Comparison of ENCODE assay signal across 16 cellular contexts in the genomic region with DNA sequence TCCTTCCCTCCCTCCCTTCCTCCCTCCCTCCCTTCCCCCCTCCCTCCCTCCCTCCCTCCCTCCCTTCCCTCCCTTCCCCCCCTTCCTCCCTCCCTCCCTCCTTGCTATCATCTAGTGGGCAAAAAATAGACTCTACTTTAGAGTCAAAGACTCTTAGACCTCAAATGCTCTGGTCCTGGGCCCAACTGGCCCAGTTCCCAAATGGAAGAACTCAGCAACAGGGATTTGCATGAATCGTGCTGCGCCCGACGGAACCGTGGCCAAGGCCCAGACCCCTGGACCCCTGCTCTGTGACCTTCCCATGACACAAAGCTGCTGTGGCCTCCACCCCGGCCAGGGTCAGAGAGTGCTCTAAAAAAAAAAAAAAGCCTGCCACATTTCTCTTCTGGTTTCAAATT.
"Had no signal": no experiment of that assay in that cellular context is flagged by ENCODE, and none has a peak within 500 bp of the region (broad histone marks: within the 10 kb centered on the region; RNA-seq: fewer than 3 reads in every experiment).

No MANE protein-coding gene starts in this region.

- H3K27ac ChIP-seq: skin epidermis, tibial nerve had no signal

- ATAC-seq: activated T-helper 17 cell treated with anti-CD3 and anti-CD28 coated beads, Interleukin-2, amount 50 U/mL, for 72 hours; mucosa of descending colon; natural killer cell; SK-N-SH treated with all-trans-retinoic acid at 6 μM for 48 hours; stimulated activated effector memory CD8-positive, alpha-beta T cell treated with anti-CD3 and anti-CD28 coated beads, Interleukin-12 subunit alpha, Interleukin-12 subunit beta, amount 100 ng/mL, for 72 hours had no signal

- H3K36me3 ChIP-seq: tibial nerve had no signal

- H3K27ac Mint-ChIP-seq: activated CD4-positive, alpha-beta T cell treated with anti-CD3 and anti-CD28 coated beads, Interleukin-2, amount 10 ng/mL, durations not matched to agents 24 days and 14 days; activated naive CD4-positive, alpha-beta T cell treated with anti-CD3 and anti-CD28 coated beads, Interleukin-2, amount 10 ng/mL, durations not matched to agents 7 days and 5 days; activated T-helper 17 cell treated with anti-CD3 and anti-CD28 coated beads, Interleukin-2, amount 50 U/mL, for 72 hours; dendritic cell treated with granulocyte-macrophage colony-stimulating factor and Interleukin-4, amounts not matched to agents 40 ng/mL and 50 ng/mL, for 4 days; natural killer cell; stimulated activated effector memory CD8-positive, alpha-beta T cell treated with anti-CD3 and anti-CD28 coated beads, Interleukin-12 subunit alpha, Interleukin-12 subunit beta, amount 100 ng/mL, for 72 hours; T-helper 1 cell treated with Interleukin-12 subunit alpha and Interleukin-12 subunit beta and Interleukin-4 antibody, amounts not matched to agents 30 μg/mL and 1 μg/mL, for 36 hours had no signal

- H3K4me3 ChIP-seq: mucosa of descending colon, skin epidermis, tibial nerve had no signal

- H3K4me1 Mint-ChIP-seq: activated CD4-positive, alpha-beta T cell treated with anti-CD3 and anti-CD28 coated beads, Interleukin-2, amount 10 ng/mL, durations not matched to agents 24 days and 14 days; activated naive CD4-positive, alpha-beta T cell treated with anti-CD3 and anti-CD28 coated beads, Interleukin-2, amount 10 ng/mL, durations not matched to agents 7 days and 5 days; activated T-helper 17 cell treated with anti-CD3 and anti-CD28 coated beads, Interleukin-2, amount 50 U/mL, for 72 hours; central memory CD8-positive, alpha-beta T cell; natural killer cell; stimulated activated effector memory CD8-positive, alpha-beta T cell treated with anti-CD3 and anti-CD28 coated beads, Interleukin-12 subunit alpha, Interleukin-12 subunit beta, amount 100 ng/mL, for 72 hours had no signal

- H3K4me3 Mint-ChIP-seq: activated CD4-positive, alpha-beta T cell treated with anti-CD3 and anti-CD28 coated beads, Interleukin-2, amount 10 ng/mL, durations not matched to agents 24 days and 14 days; activated naive CD4-positive, alpha-beta T cell treated with anti-CD3 and anti-CD28 coated beads, Interleukin-2, amount 10 ng/mL, durations not matched to agents 7 days and 5 days; activated T-helper 17 cell treated with anti-CD3 and anti-CD28 coated beads, Interleukin-2, amount 50 U/mL, for 72 hours; central memory CD8-positive, alpha-beta T cell; dendritic cell treated with granulocyte-macrophage colony-stimulating factor and Interleukin-4, amounts not matched to agents 40 ng/mL and 50 ng/mL, for 4 days; natural killer cell; stimulated activated effector memory CD8-positive, alpha-beta T cell treated with anti-CD3 and anti-CD28 coated beads, Interleukin-12 subunit alpha, Interleukin-12 subunit beta, amount 100 ng/mL, for 72 hours; T-helper 1 cell treated with Interleukin-12 subunit alpha and Interleukin-12 subunit beta and Interleukin-4 antibody, amounts not matched to agents 30 μg/mL and 1 μg/mL, for 36 hours had no signal

- H3K36me3 Mint-ChIP-seq: activated naive CD4-positive, alpha-beta T cell treated with anti-CD3 and anti-CD28 coated beads, Interleukin-2, amount 10 ng/mL, durations not matched to agents 7 days and 5 days; natural killer cell; stimulated activated effector memory CD8-positive, alpha-beta T cell treated with anti-CD3 and anti-CD28 coated beads, Interleukin-12 subunit alpha, Interleukin-12 subunit beta, amount 100 ng/mL, for 72 hours had no signal

- H3K9me3 ChIP-seq: mucosa of descending colon, tibial nerve had no signal

- DNase-seq: activated CD4-positive, alpha-beta T cell treated with anti-CD3 and anti-CD28 coated beads, Interleukin-2, amount 10 ng/mL, durations not matched to agents 24 days and 14 days; activated naive CD4-positive, alpha-beta T cell treated with anti-CD3 and anti-CD28 coated beads, Interleukin-2, amount 10 ng/mL, durations not matched to agents 7 days and 5 days; activated T-cell treated with anti-CD3 and anti-CD28 coated beads for 4 hours; erythroblast; hippocampal formation; mammary epithelial cell; natural killer cell had no signal

- H3K9me3 Mint-ChIP-seq: activated CD4-positive, alpha-beta T cell treated with anti-CD3 and anti-CD28 coated beads, Interleukin-2, amount 10 ng/mL, durations not matched to agents 24 days and 14 days; activated naive CD4-positive, alpha-beta T cell treated with anti-CD3 and anti-CD28 coated beads, Interleukin-2, amount 10 ng/mL, durations not matched to agents 7 days and 5 days; activated T-helper 17 cell treated with anti-CD3 and anti-CD28 coated beads, Interleukin-2, amount 50 U/mL, for 72 hours; central memory CD8-positive, alpha-beta T cell; dendritic cell treated with granulocyte-macrophage colony-stimulating factor and Interleukin-4, amounts not matched to agents 40 ng/mL and 50 ng/mL, for 4 days; natural killer cell; stimulated activated effector memory CD8-positive, alpha-beta T cell treated with anti-CD3 and anti-CD28 coated beads, Interleukin-12 subunit alpha, Interleukin-12 subunit beta, amount 100 ng/mL, for 72 hours; T-helper 1 cell treated with Interleukin-12 subunit alpha and Interleukin-12 subunit beta and Interleukin-4 antibody, amounts not matched to agents 30 μg/mL and 1 μg/mL, for 36 hours had no signal
